8 cellular contexts compared by ENCODE assay signal in genomic region chr17:75271233-75271954, GRCh38. TPM values are rescaled to one million over a fixed set of nuclear protein-coding genes. Genes with fewer than 3 reads are reported as not detected.
DNase-seq lines count a peak whose midpoint lies in the region; ATAC-seq and TF ChIP-seq lines count a peak whose summit lies in the region.

No MANE protein-coding gene starts in this region.

- DNase-seq in AG10803 (ENCODE audit: low read depth) (peak; percentile 55), NCI-H748 treated with DMSO at 0.1 percent for 48 hours (lab: John Stamatoyannopoulos, UW) (peak; percentile 15), endodermal cell (peak; percentile 91)
- DNase-seq in activated CD8-positive, alpha-beta memory T cell treated with anti-CD3 and anti-CD28 coated beads for 24 hours = peak; percentile 95
- DNase-seq in stimulated activated CD8-positive, alpha-beta memory T cell treated with anti-CD3 and anti-CD28 coated beads, Interleukin-4, amount 100 ng/mL, for 1 hour (ENCODE audit: low read depth in 2 of 2, low spot score in 1 of 2) = peak; percentile 61 to 74

- no peaks in the 10 kb centered on the region for H3K27me3 Mint-ChIP-seq in endodermal cell (ENCODE audit: insufficient read depth)

- H3K4me1 ChIP-seq in endodermal cell (ENCODE audit: control insufficient read depth, insufficient read depth, low read length) (peaks cover 9% of the 10 kb centered on the region), mononuclear cell (ENCODE audit: insufficient read depth, low read length) (peaks cover 59% of the 10 kb centered on the region)

- H3K4me3 ChIP-seq in AG10803 (ENCODE audit: low read length) (peak overlapping the region; percentile 72), endodermal cell (ENCODE audit: low read length) (peak overlapping the region; percentile 82), mononuclear cell (ENCODE audit: low read length) (peak overlapping the region; percentile 93)

- H3K9ac ChIP-seq in endodermal cell (ENCODE audit: extremely low read depth, low read length, poor library complexity, severe bottlenecking) = peak overlapping the region; percentile 53

- WGBS in endodermal cell (ENCODE audit: insufficient coverage in 1 of 2, insufficient read length in 1 of 2), 2 experiments = 1 to 2% methylated on average over 24 to 74 of the region's 74 CpGs

- TF ChIP-seq CTCF in AG10803 (conservative IDR thresholded peaks at IDR 0.05; ENCODE audit: low read length) (peak; percentile 19; the same call in 1 of the 2 replicates), endodermal cell (conservative IDR thresholded peaks at IDR 0.05) (peak; percentile 77)

- peak overlapping the region; percentile 71 for H3K4me3 Mint-ChIP-seq in endodermal cell

- H3K9me3 Mint-ChIP-seq in endodermal cell = no peaks in the 10 kb centered on the region

- no peak overlapping the region for H3K27ac ChIP-seq in endodermal cell (ENCODE audit: low read depth, low read length)

- H3K4me1 Mint-ChIP-seq in endodermal cell = peaks cover 10% of the 10 kb centered on the region

- peaks cover 6% of the 10 kb centered on the region for H3K36me3 ChIP-seq in endodermal cell (ENCODE audit: control insufficient read depth, insufficient read depth, low read length)

- TF ChIP-seq POLR2A in GM18951 (IDR thresholded peaks at IDR 0.05; ENCODE audit: extremely low read depth, insufficient read depth, insufficient read length) = peak; percentile 76

- ATAC-seq in HG03159 (IDR thresholded peaks at IDR 0.05; ENCODE audit: unreplicated experiment) = peak; percentile 57

- peaks cover 6% of the 10 kb centered on the region for H3K36me3 Mint-ChIP-seq in endodermal cell (ENCODE audit: low read depth)

- H3K9me3 ChIP-seq in endodermal cell (ENCODE audit: control insufficient read depth, low read length) (no peaks in the 10 kb centered on the region), mononuclear cell (ENCODE audit: low read depth, low read length) (no peaks in the 10 kb centered on the region)

- in situ Hi-C loops in GM18951 (cut with MboI; ENCODE audit: low sequenced_read_pairs, unreplicated experiment) = no loop called here

- H3K27me3 ChIP-seq in endodermal cell (ENCODE audit: control insufficient read depth, insufficient read depth, low read length, poor library complexity, severe bottlenecking) (no peaks in the 10 kb centered on the region), mononuclear cell (ENCODE audit: insufficient read depth, low read length) (no peaks in the 10 kb centered on the region)

- H3K27ac Mint-ChIP-seq in endodermal cell = no peak overlapping the region

RNA-seq across cellular contexts. Expression of gene MIF4GD, which starts 0.4 kb away (rescaled TPM):
- total RNA-seq in endodermal cell = 10 to 100 TPM; 17.9 to 28.6 TPM
- 22.2 TPM for polyA plus RNA-seq in endodermal cell (2013, experiment 1 of 2)
- polyA plus RNA-seq in endodermal cell (2013, experiment 2 of 2) = 20.2 TPM
- total RNA-seq in mononuclear cell = 19.9 TPM

RNA-seq across cellular contexts. Expression of gene MRPS7, which starts 9.7 kb away (rescaled TPM):
- total RNA-seq in endodermal cell (10 to 100 TPM; 81.0 to 82.5 TPM), mononuclear cell (27.1 TPM)
- 93.0 TPM for polyA plus RNA-seq in endodermal cell (2013, experiment 1 of 2)
- polyA plus RNA-seq in endodermal cell (2013, experiment 2 of 2) = 81.6 TPM

RNA-seq across cellular contexts. Expression of gene GGA3, which starts 10.0 kb away (rescaled TPM):
- 10 to 100 TPM; 64.9 to 73.2 TPM for total RNA-seq in endodermal cell
- 53.1 TPM for polyA plus RNA-seq in endodermal cell (2013, experiment 1 of 2)
- 41.4 TPM for polyA plus RNA-seq in endodermal cell (2013, experiment 2 of 2)
- total RNA-seq in mononuclear cell = 36.9 TPM

RNA-seq across cellular contexts. Expression of gene SLC25A19, which starts 17.8 kb away (rescaled TPM):
- total RNA-seq in endodermal cell (10 to 100 TPM; 10.6 to 10.7 TPM), mononuclear cell (5.9 TPM)
- polyA plus RNA-seq in endodermal cell (2013, experiment 1 of 2) = 7.9 TPM
- polyA plus RNA-seq in endodermal cell (2013, experiment 2 of 2) = 6.2 TPM

Comparison
In these comparisons a context has a peak if more than half of its experiments do, and no peak if none do; other contexts are left out.
1. DNase-seq: peak in every context shown above with its lines; median percentile 95 in activated CD8-positive, alpha-beta memory T cell treated with anti-CD3 and anti-CD28 coated beads for 24 hours; 91 in endodermal cell; 68 in stimulated activated CD8-positive, alpha-beta memory T cell treated with anti-CD3 and anti-CD28 coated beads, Interleukin-4, amount 100 ng/mL, for 1 hour; 55 in AG10803; 15 in NCI-H748 treated with DMSO at 0.1 percent for 48 hours.